23 cellular contexts compared by ENCODE assay signal in the genomic region with DNA sequence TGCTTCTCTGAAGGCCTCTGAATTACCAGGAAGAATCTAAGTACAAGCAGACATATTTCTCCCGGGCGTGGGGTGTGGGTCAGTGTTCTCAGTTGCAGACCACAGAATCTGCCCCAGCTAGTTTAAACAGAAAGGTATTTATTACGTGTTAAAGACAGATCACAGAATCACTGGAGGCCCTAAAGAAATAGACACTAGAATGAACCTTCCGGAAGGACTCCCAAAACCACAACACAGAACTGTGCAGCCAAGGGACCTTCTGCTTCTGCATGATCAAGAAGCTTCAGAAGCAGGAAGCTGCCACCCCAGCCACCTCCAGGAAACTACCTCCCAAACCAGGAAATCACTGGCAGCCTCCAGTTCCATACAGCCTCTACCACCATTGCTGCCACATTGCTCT. TPM values are rescaled to one million over a fixed set of nuclear protein-coding genes. Genes with fewer than 3 reads are reported as not detected.
DNase-seq lines count a peak whose midpoint lies in the region; ATAC-seq, FAIRE-seq and TF ChIP-seq lines count a peak whose summit lies in the region.
"Had no signal": no experiment of that assay in that cellular context is flagged by ENCODE, and none has a peak within 500 bp of the region (broad histone marks: within the 10 kb centered on the region; RNA-seq: fewer than 3 reads in every experiment).

No MANE protein-coding gene starts in this region.

- no peaks in the 10 kb centered on the region for H4K20me1 ChIP-seq in hepatocyte (ENCODE audit: insufficient read depth, poor library complexity, severe bottlenecking)

- CTCF ChIA-PET in activated naive CD4-positive, alpha-beta T cell treated with anti-CD3 and anti-CD28 coated beads for 36 hours (lab: Charles Lee), result no interaction called here

- H3K4ac ChIP-seq in trophoblast cell (ENCODE audit: low read depth, low read length), result no peak overlapping the region

- H2AFZ ChIP-seq in trophoblast cell (ENCODE audit: insufficient read depth, low read length, poor library complexity) (no peak overlapping the region), hepatocyte (no peak overlapping the region)

- no peak overlapping the region for H3K4me3 ChIP-seq in endodermal cell (ENCODE audit: low read length)
- no peak overlapping the region for H3K4me3 ChIP-seq in trophoblast cell (ENCODE audit: low read depth, low read length)
- H3K4me3 ChIP-seq in small intestine (ENCODE audit: low read depth in 1 of 2, low read length in 2 of 2), result no peak overlapping the region
- no peak overlapping the region for H3K4me3 ChIP-seq in hepatocyte
- H3K4me3 ChIP-seq: testis had no signal

- H2BK12ac ChIP-seq in trophoblast cell (ENCODE audit: low read length), result no peak overlapping the region

- H3K9me3 ChIP-seq in endodermal cell (ENCODE audit: control insufficient read depth, low read length) (no peaks in the 10 kb centered on the region), trophoblast cell (ENCODE audit: insufficient read depth, low read depth, low read length) (peaks cover 2% of the 10 kb centered on the region), small intestine (ENCODE audit: control insufficient read depth, low read depth) (no peaks in the 10 kb centered on the region), hepatocyte (ENCODE audit: low read depth) (no peaks in the 10 kb centered on the region)
- H3K9me3 ChIP-seq: testis had no signal

- H3K9me2 ChIP-seq in hepatocyte (replicated peaks; ENCODE audit: insufficient read depth), result no peaks in the 10 kb centered on the region

- no peak overlapping the region for H4K91ac ChIP-seq in trophoblast cell (ENCODE audit: low read depth, low read length)

- no peaks in the 10 kb centered on the region for H3K27me3 Mint-ChIP-seq in activated naive CD4-positive, alpha-beta T cell treated with anti-CD3 and anti-CD28 coated beads for 36 hours (ENCODE audit: low read depth)
- H3K27me3 Mint-ChIP-seq in T-helper 1 cell treated with Interleukin-12 subunit alpha and Interleukin-12 subunit beta and Interleukin-4 antibody, amounts not matched to agents 30 μg/mL and 1 μg/mL, for 36 hours (ENCODE audit: low read depth), result no peaks in the 10 kb centered on the region
- no peaks in the 10 kb centered on the region for H3K27me3 Mint-ChIP-seq in endodermal cell (ENCODE audit: insufficient read depth)
- H3K27me3 Mint-ChIP-seq: memory B cell; naive thymus-derived CD4-positive, alpha-beta T cell had no signal

- no peak overlapping the region for H3K18ac ChIP-seq in trophoblast cell (ENCODE audit: low read length)

- intact Hi-C loops in activated naive CD4-positive, alpha-beta T cell treated with anti-CD3 and anti-CD28 coated beads for 36 hours (cut with micrococcal nuclease), result no loop called here

- peak overlapping the region; percentile 64 for H3K27ac ChIP-seq in endodermal cell (ENCODE audit: low read depth, low read length)
- H3K27ac ChIP-seq in trophoblast cell (ENCODE audit: low read depth, low read length), result no peak overlapping the region
- H3K27ac ChIP-seq in small intestine (ENCODE audit: low read depth in 1 of 2, low read length in 1 of 2), result no peak overlapping the region
- H3K27ac ChIP-seq in hepatocyte, result no peak overlapping the region
- H3K27ac ChIP-seq: C4-2B, testis had no signal

- H3K23ac ChIP-seq in trophoblast cell (ENCODE audit: low read length), result no peak overlapping the region

- WGBS in endodermal cell (ENCODE audit: insufficient coverage in 1 of 2, insufficient read length in 1 of 2), 2 experiments, result 93 to 98% methylated on average over 4 of the region's 4 CpGs
- no CpG with 5 or more reads among the region's 4 CpGs for WGBS in trophoblast cell (ENCODE audit: extremely low coverage, insufficient coverage, insufficient read length)
- 83 to 88% (median 87%) methylated on average over 4 of the region's 4 CpGs for WGBS in small intestine, 3 donors
- WGBS in hepatocyte (ENCODE audit: low lambda C conversion rate, missing lambda C conversion rate), result 70% methylated on average over 4 of the region's 4 CpGs

- no peak overlapping the region for H4K12ac ChIP-seq in trophoblast cell (ENCODE audit: low read depth, low read length)

- H3K14ac ChIP-seq in trophoblast cell (ENCODE audit: low read length), result no peak overlapping the region

- H2BK5ac ChIP-seq in trophoblast cell (ENCODE audit: low read depth, low read length, poor library complexity), result no peak overlapping the region

- H3K9ac ChIP-seq in endodermal cell (ENCODE audit: extremely low read depth, low read length, poor library complexity, severe bottlenecking) (no peak overlapping the region), trophoblast cell (ENCODE audit: low read length) (no peak overlapping the region)

- H3K4me1 Mint-ChIP-seq in activated naive CD4-positive, alpha-beta T cell treated with anti-CD3 and anti-CD28 coated beads for 36 hours (ENCODE audit: low read depth), result peaks cover 12% of the 10 kb centered on the region
- peaks cover 32% of the 10 kb centered on the region for H3K4me1 Mint-ChIP-seq in T-helper 1 cell treated with Interleukin-12 subunit alpha and Interleukin-12 subunit beta and Interleukin-4 antibody, amounts not matched to agents 30 μg/mL and 1 μg/mL, for 36 hours (ENCODE audit: low read depth)
- peaks cover 7% of the 10 kb centered on the region for H3K4me1 Mint-ChIP-seq in endodermal cell

- no peaks in the 10 kb centered on the region for H3K79me1 ChIP-seq in trophoblast cell (ENCODE audit: low read length)

- peak; percentile 39 for DNase-seq in activated naive CD4-positive, alpha-beta T cell treated with anti-CD3 and anti-CD28 coated beads for 36 hours
- no peak for DNase-seq in activated naive CD4-positive, alpha-beta T cell treated with Interleukin-2 at 50 U/mL for 16 hours
- DNase-seq in endodermal cell, result no peak
- no peak for DNase-seq in trophoblast cell
- DNase-seq in small intestine, result no peak
- DNase-seq in hepatocyte (ENCODE audit: low spot score), result no peak
- DNase-seq: activated effector memory CD4-positive, alpha-beta T cell treated with anti-CD3 and anti-CD28 coated beads, Interleukin-2, amount 50 U/mL, for 16 hours; anterior cingulate cortex; HFFc6; naive thymus-derived CD4-positive, alpha-beta T cell; NCI-H187; posterior cingulate gyrus; stimulated activated CD4-positive, alpha-beta T cell treated with anti-CD3 and anti-CD28 coated beads, Interleukin-4, amount 100 ng/mL, for 4 hours; testis had no signal

- H3K27ac Mint-ChIP-seq in activated naive CD4-positive, alpha-beta T cell treated with anti-CD3 and anti-CD28 coated beads for 36 hours, result no peak overlapping the region
- H3K27ac Mint-ChIP-seq in T-helper 1 cell treated with Interleukin-12 subunit alpha and Interleukin-12 subunit beta and Interleukin-4 antibody, amounts not matched to agents 30 μg/mL and 1 μg/mL, for 36 hours, result peak overlapping the region; percentile 29
- H3K27ac Mint-ChIP-seq in endodermal cell, result no peak overlapping the region
- H3K27ac Mint-ChIP-seq: HFFc6, memory B cell had no signal

- H3K79me2 ChIP-seq in trophoblast cell (ENCODE audit: control insufficient read depth, insufficient read depth, low read length, poor library complexity) (no peaks in the 10 kb centered on the region), hepatocyte (no peaks in the 10 kb centered on the region)

- FAIRE-seq in small intestine (lab: Jason Lieb, UNC), result no peak
- FAIRE-seq: endometrium had no signal

- H2AK5ac ChIP-seq in trophoblast cell (ENCODE audit: low read length), result no peak overlapping the region

- ATAC-seq in HG03342 (IDR thresholded peaks at IDR 0.05; ENCODE audit: unreplicated experiment), result no peak
- ATAC-seq: naive thymus-derived CD4-positive, alpha-beta T cell; Right ventricle myocardium inferior had no signal

- H3K4me3 Mint-ChIP-seq in activated naive CD4-positive, alpha-beta T cell treated with anti-CD3 and anti-CD28 coated beads for 36 hours, result no peak overlapping the region
- no peak overlapping the region for H3K4me3 Mint-ChIP-seq in T-helper 1 cell treated with Interleukin-12 subunit alpha and Interleukin-12 subunit beta and Interleukin-4 antibody, amounts not matched to agents 30 μg/mL and 1 μg/mL, for 36 hours
- no peak overlapping the region for H3K4me3 Mint-ChIP-seq in endodermal cell
- H3K4me3 Mint-ChIP-seq: HFFc6, memory B cell had no signal

- no peak overlapping the region for H4K8ac ChIP-seq in trophoblast cell (ENCODE audit: low read depth, low read length)

- TF ChIP-seq CTCF in endodermal cell (conservative IDR thresholded peaks at IDR 0.05), result no peak
- TF ChIP-seq CTCF in hepatocyte (IDR thresholded peaks at IDR 0.05; ENCODE audit: poor library complexity), result no peak

- H3K27me3 ChIP-seq in endodermal cell (ENCODE audit: control insufficient read depth, insufficient read depth, low read length, poor library complexity, severe bottlenecking) (no peaks in the 10 kb centered on the region), trophoblast cell (ENCODE audit: insufficient read depth, low read length) (no peaks in the 10 kb centered on the region), small intestine (ENCODE audit: control insufficient read depth in 2 of 2, insufficient read depth in 2 of 2, low read length in 2 of 2) (no peaks in the 10 kb centered on the region), hepatocyte (no peaks in the 10 kb centered on the region)
- H3K27me3 ChIP-seq: testis had no signal

- no peak overlapping the region for H2BK120ac ChIP-seq in trophoblast cell (ENCODE audit: insufficient read depth, low read length, poor library complexity)

- no peaks in the 10 kb centered on the region for H3K4me1 ChIP-seq in endodermal cell (ENCODE audit: control insufficient read depth, insufficient read depth, low read length)
- no peaks in the 10 kb centered on the region for H3K4me1 ChIP-seq in trophoblast cell (ENCODE audit: control insufficient read depth in 1 of 2, insufficient read depth in 2 of 2, low read length in 2 of 2)
- H3K4me1 ChIP-seq in small intestine (ENCODE audit: control insufficient read depth in 2 of 2, insufficient read depth in 1 of 2, low read depth in 1 of 2, low read length in 1 of 2), result no peaks in the 10 kb centered on the region
- H3K4me1 ChIP-seq in hepatocyte (ENCODE audit: insufficient read depth), result no peaks in the 10 kb centered on the region
- H3K4me1 ChIP-seq: testis had no signal

- no peaks in the 10 kb centered on the region for H3K36me3 Mint-ChIP-seq in activated naive CD4-positive, alpha-beta T cell treated with anti-CD3 and anti-CD28 coated beads for 36 hours (ENCODE audit: low read depth)
- H3K36me3 Mint-ChIP-seq in T-helper 1 cell treated with Interleukin-12 subunit alpha and Interleukin-12 subunit beta and Interleukin-4 antibody, amounts not matched to agents 30 μg/mL and 1 μg/mL, for 36 hours (ENCODE audit: low read depth), result peaks cover 11% of the 10 kb centered on the region
- H3K36me3 Mint-ChIP-seq in endodermal cell (ENCODE audit: low read depth), result no peaks in the 10 kb centered on the region

- H3K4me2 ChIP-seq in trophoblast cell (ENCODE audit: low read length) (no peak overlapping the region), hepatocyte (no peak overlapping the region)

- H3K36me3 ChIP-seq in endodermal cell (ENCODE audit: control insufficient read depth, insufficient read depth, low read length), result no peaks in the 10 kb centered on the region
- H3K36me3 ChIP-seq in trophoblast cell (ENCODE audit: control insufficient read depth in 1 of 2, insufficient read depth in 2 of 2, low read length in 2 of 2), result no peaks in the 10 kb centered on the region
- no peaks in the 10 kb centered on the region for H3K36me3 ChIP-seq in small intestine (ENCODE audit: control insufficient read depth in 2 of 2, insufficient read depth in 2 of 2, low read length in 2 of 2)
- no peaks in the 10 kb centered on the region for H3K36me3 ChIP-seq in hepatocyte (replicated peaks; ENCODE audit: insufficient read depth, low read depth)

- no peaks in the 10 kb centered on the region for H3K9me3 Mint-ChIP-seq in activated naive CD4-positive, alpha-beta T cell treated with anti-CD3 and anti-CD28 coated beads for 36 hours
- H3K9me3 Mint-ChIP-seq in T-helper 1 cell treated with Interleukin-12 subunit alpha and Interleukin-12 subunit beta and Interleukin-4 antibody, amounts not matched to agents 30 μg/mL and 1 μg/mL, for 36 hours, result peaks cover 12% of the 10 kb centered on the region
- peaks cover under 1% of the 10 kb centered on the region for H3K9me3 Mint-ChIP-seq in endodermal cell
- H3K9me3 Mint-ChIP-seq: HFFc6 had no signal

RNA-seq across cellular contexts. Expression of gene ZFAND6, which starts 32.7 kb away (rescaled TPM):
- total RNA-seq in activated naive CD4-positive, alpha-beta T cell treated with anti-CD3 and anti-CD28 coated beads for 36 hours, result 10 to 100 TPM; 28.9 to 29.6 TPM
- total RNA-seq in endodermal cell (10 to 100 TPM; 84.5 to 86.2 TPM), hepatocyte (160 and 187 TPM in 2 replicates)
- polyA plus RNA-seq in endodermal cell (2013, experiment 1 of 2), result 122 TPM
- polyA plus RNA-seq in endodermal cell (2013, experiment 2 of 2), result 123 TPM
- 102 and 110 TPM in 2 replicates for polyA plus RNA-seq in trophoblast cell (2013)
- polyA plus RNA-seq in small intestine (10 to 100 TPM; 66.9 to 97.3 (median 90.5) TPM), hepatocyte (104 and 113 TPM in 2 replicates)

RNA-seq across cellular contexts. Expression of gene BCL2A1, which starts 55.8 kb away (rescaled TPM):
- 10 to 100 TPM; 79.1 to 88.7 TPM for total RNA-seq in activated naive CD4-positive, alpha-beta T cell treated with anti-CD3 and anti-CD28 coated beads for 36 hours
- total RNA-seq in endodermal cell (not detected), hepatocyte (7.8 and 9.9 TPM in 2 replicates)
- not detected for polyA plus RNA-seq in endodermal cell (2013, experiment 1 of 2)
- polyA plus RNA-seq in endodermal cell (2013, experiment 2 of 2), result not detected
- 0.07 TPM in 1 of 2 replicates, not detected in the other for polyA plus RNA-seq in trophoblast cell (2013)
- polyA plus RNA-seq in small intestine (1 to 10 TPM; 2.0 to 5.1 (median 2.4) TPM), hepatocyte (8.4 and 11.1 TPM in 2 replicates)
- total RNA-seq: A673, fibroblast of villous mesenchyme, kidney epithelial cell, testis had no signal
